In genomic region chr5:140700177-140701144, GRCh38 we compare ENCODE assay signal across 1 cellular context.
TF ChIP-seq lines count a peak whose summit lies in the region.

Gene ZMAT2, plus strand, starts transcription at chr5:140700447. Its CDS starts 14 bp downstream, at chr5:140700461.

TF ChIP-seq in HepG2, 621 proteins besides CTCF, POLR2A, EP300 and RAD21 (continued from another document and continues in another):
- peak; percentile 39 for TF ChIP-seq ZBTB25 (CRISPR knock-in tag; IDR thresholded peaks at IDR 0.05)
- TF ChIP-seq MAFF (IDR thresholded peaks at IDR 0.05; ENCODE audit: low read depth, low read length), result no peak
- no peak; the same call in 1 of the 2 replicates for TF ChIP-seq HOMEZ (CRISPR knock-in tag; IDR thresholded peaks at IDR 0.05; ENCODE audit: low read depth)
- TF ChIP-seq ZNF292 (CRISPR knock-in tag; IDR thresholded peaks at IDR 0.05; ENCODE audit: borderline replicate concordance, low read depth), result no peak; the same call in 1 of the 2 replicates
- TF ChIP-seq MBD4 (IDR thresholded peaks at IDR 0.05; ENCODE audit: borderline replicate concordance, low read length), result no peak
- TF ChIP-seq CHD2 (IDR thresholded peaks at IDR 0.05; ENCODE audit: low read depth, low read length), result no peak
- TF ChIP-seq IRF2 (CRISPR knock-in tag; IDR thresholded peaks at IDR 0.05), result peak; percentile 91
- TF ChIP-seq CERS6 (CRISPR knock-in tag; IDR thresholded peaks at IDR 0.05), result no peak
- TF ChIP-seq ZNF20 (CRISPR knock-in tag; IDR thresholded peaks at IDR 0.05), result no peak
- no peak for TF ChIP-seq ZNF800 (CRISPR knock-in tag; IDR thresholded peaks at IDR 0.05)
- peak; percentile 31; the same call in 1 of the 2 replicates for TF ChIP-seq BCL3 (CRISPR knock-in tag; IDR thresholded peaks at IDR 0.05)
- TF ChIP-seq KLF6 (CRISPR knock-in tag; IDR thresholded peaks at IDR 0.05), result peak; percentile 55; the same call in 1 of the 2 replicates
- TF ChIP-seq ZNF33B (CRISPR knock-in tag; IDR thresholded peaks at IDR 0.05), result no peak
- no peak for TF ChIP-seq ZSCAN9 (CRISPR knock-in tag; IDR thresholded peaks at IDR 0.05; ENCODE audit: borderline replicate concordance)
- TF ChIP-seq ZMAT3 (CRISPR knock-in tag; conservative IDR thresholded peaks at IDR 0.05), result no peak
- TF ChIP-seq ZNF234 (CRISPR knock-in tag; conservative IDR thresholded peaks at IDR 0.05), result no peak
- no peak for TF ChIP-seq ZNF720 (CRISPR knock-in tag; IDR thresholded peaks at IDR 0.05)
- no peak; the same call in 1 of the 2 replicates for TF ChIP-seq ATF2 (CRISPR knock-in tag; IDR thresholded peaks at IDR 0.05)
- TF ChIP-seq ZIK1 (CRISPR knock-in tag; IDR thresholded peaks at IDR 0.05; ENCODE audit: borderline replicate concordance, low read depth), result no peak
- no peak for TF ChIP-seq ZNF629 (CRISPR knock-in tag; conservative IDR thresholded peaks at IDR 0.05)
- TF ChIP-seq ZNF790 (CRISPR knock-in tag; IDR thresholded peaks at IDR 0.05; ENCODE audit: borderline replicate concordance), result no peak
- no peak; the same call in 2 of the 3 replicates for TF ChIP-seq MXI1 (IDR thresholded peaks at IDR 0.05; ENCODE audit: borderline replicate concordance, low read depth, low read length)
- peak; percentile 38 for TF ChIP-seq ZNF687 (CRISPR knock-in tag; IDR thresholded peaks at IDR 0.05)
- TF ChIP-seq SSRP1 (CRISPR knock-in tag; IDR thresholded peaks at IDR 0.05), result no peak
- 0 out of 2 replicates have a peak, but pooled peaks have one; percentile 9 for TF ChIP-seq RBAK (CRISPR knock-in tag; IDR thresholded peaks at IDR 0.05)
- TF ChIP-seq ZBTB38 (CRISPR knock-in tag; IDR thresholded peaks at IDR 0.05), result no peak
- no peak for TF ChIP-seq MAZ (IDR thresholded peaks at IDR 0.05; ENCODE audit: borderline replicate concordance, low read depth, low read length)
- peak; percentile 51; the same call in 1 of the 2 replicates for TF ChIP-seq MAZ (CRISPR knock-in tag; IDR thresholded peaks at IDR 0.05; ENCODE audit: low read depth)
- no peak for TF ChIP-seq E2F2 (CRISPR knock-in tag; IDR thresholded peaks at IDR 0.05; ENCODE audit: borderline replicate concordance)
- no peak for TF ChIP-seq THAP8 (CRISPR knock-in tag; IDR thresholded peaks at IDR 0.05; ENCODE audit: borderline replicate concordance)
- no peak for TF ChIP-seq ATF3 (CRISPR knock-in tag; IDR thresholded peaks at IDR 0.05)
- 0 out of 2 replicates have a peak, but pooled peaks have one; percentile 22 for TF ChIP-seq TFDP2 (CRISPR knock-in tag; IDR thresholded peaks at IDR 0.05)
- no peak for TF ChIP-seq CAMTA2 (CRISPR knock-in tag; IDR thresholded peaks at IDR 0.05; ENCODE audit: borderline replicate concordance)
- no peak for TF ChIP-seq NFRKB (IDR thresholded peaks at IDR 0.05)
- TF ChIP-seq RBFOX2 (IDR thresholded peaks at IDR 0.05; ENCODE audit: low read depth, low read length), result no peak
- TF ChIP-seq USF2 (IDR thresholded peaks at IDR 0.05; ENCODE audit: low read depth, low read length), result no peak
- TF ChIP-seq USF2 (CRISPR knock-in tag; IDR thresholded peaks at IDR 0.05; ENCODE audit: borderline replicate concordance), result no peak; the same call in 1 of the 2 replicates
- TF ChIP-seq ERF (CRISPR knock-in tag; IDR thresholded peaks at IDR 0.05), result peak; percentile 91
- no peak for TF ChIP-seq ZNF441 (CRISPR knock-in tag; IDR thresholded peaks at IDR 0.05; ENCODE audit: borderline replicate concordance)
- no peak for TF ChIP-seq ZNF224 (CRISPR knock-in tag; IDR thresholded peaks at IDR 0.05)
- no peak for TF ChIP-seq ZNF607 (CRISPR knock-in tag; IDR thresholded peaks at IDR 0.05; ENCODE audit: borderline replicate concordance)
